ENCODE assay signal across 3 cellular contexts in the genomic region with DNA sequence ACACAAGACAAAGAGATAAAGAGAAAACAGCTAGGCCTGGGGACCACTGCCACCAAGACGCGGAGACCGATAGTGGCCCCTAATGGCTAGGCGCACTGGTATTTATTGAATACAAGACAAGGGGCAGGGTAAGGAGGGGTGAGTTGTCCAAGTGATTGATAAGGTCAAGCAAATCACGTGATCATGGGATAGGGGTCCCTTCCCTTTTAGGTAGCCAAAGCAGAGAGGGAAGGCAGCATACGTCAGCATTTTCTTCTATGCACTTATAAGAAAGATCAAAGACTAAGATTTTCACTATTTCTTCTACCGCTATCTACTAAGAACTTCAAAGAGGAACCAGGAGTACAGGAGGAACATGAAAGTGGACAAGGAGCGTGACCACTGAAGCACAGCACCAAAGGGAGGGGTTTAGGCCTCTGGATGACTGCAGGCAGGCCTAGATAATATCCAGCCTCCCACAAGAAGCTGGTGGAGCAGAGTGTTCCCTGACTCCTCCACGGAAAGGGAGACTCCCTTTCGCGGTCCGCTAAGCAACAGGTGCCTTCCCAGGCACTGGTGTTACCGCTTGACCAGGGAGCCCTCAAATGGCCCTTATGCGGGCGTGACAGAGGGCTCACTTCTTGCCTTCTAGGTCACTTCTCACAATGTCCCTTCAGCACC. TPM values are rescaled to one million over a fixed set of nuclear protein-coding genes. Genes with fewer than 3 reads are reported as not detected.
"Had no signal": no experiment of that assay in that cellular context is flagged by ENCODE, and none has a peak within 500 bp of the region (broad histone marks: within the 10 kb centered on the region; RNA-seq: fewer than 3 reads in every experiment).

No MANE protein-coding gene starts in this region.

RNA-seq across cellular contexts. Expression of a gene that starts 22.2 kb away (rescaled TPM):
- polyA plus RNA-seq: IgD-negative memory B cell had no signal

RNA-seq across cellular contexts. Expression of a gene that starts 39.2 kb away (rescaled TPM):
- total RNA-seq: HT1080, LHCN-M2 had no signal
- polyA plus RNA-seq: IgD-negative memory B cell had no signal
